16 cellular contexts compared by ENCODE assay signal in genomic region chr11:113991718-113992458, GRCh38. TPM values are rescaled to one million over a fixed set of nuclear protein-coding genes. Genes with fewer than 3 reads are reported as not detected.
A peak's percentile ranks its signal among the peaks of the same experiment; 100 is the strongest.
DNase-seq lines count a peak whose midpoint lies in the region; ATAC-seq and TF ChIP-seq lines count a peak whose summit lies in the region.
"Had no signal": no experiment of that assay in that cellular context is flagged by ENCODE, and none has a peak within 500 bp of the region (broad histone marks: within the 10 kb centered on the region; RNA-seq: fewer than 3 reads in every experiment).

No MANE protein-coding gene starts in this region.

- no peaks in the 10 kb centered on the region for H3K9me3 ChIP-seq in hepatocyte (ENCODE audit: low read depth)
- H3K9me3 ChIP-seq in Caco-2, result no peaks in the 10 kb centered on the region

- WGBS in hepatocyte (ENCODE audit: low lambda C conversion rate, missing lambda C conversion rate), result 73% methylated on average over 7 of the region's 7 CpGs

- peaks cover 24% of the 10 kb centered on the region for H3K27me3 Mint-ChIP-seq in Caco-2 (ENCODE audit: insufficient read depth, unreplicated experiment)
- peaks cover 24% of the 10 kb centered on the region for H3K27me3 Mint-ChIP-seq in activated naive CD4-positive, alpha-beta T cell treated with anti-CD3 and anti-CD28 coated beads for 36 hours (ENCODE audit: low read depth)

- H3K27ac Mint-ChIP-seq in Caco-2 (ENCODE audit: unreplicated experiment), result no peak overlapping the region
- H3K27ac Mint-ChIP-seq in activated naive CD4-positive, alpha-beta T cell treated with anti-CD3 and anti-CD28 coated beads for 36 hours, result no peak overlapping the region
- H3K27ac Mint-ChIP-seq: activated T-helper 17 cell treated with anti-CD3 and anti-CD28 coated beads, Interleukin-2, amount 50 U/mL, for 72 hours; naive thymus-derived CD8-positive, alpha-beta T cell; T-helper 1 cell treated with Interleukin-12 subunit alpha and Interleukin-12 subunit beta and Interleukin-4 antibody, amounts not matched to agents 30 μg/mL and 1 μg/mL, for 36 hours had no signal

- H4K20me1 ChIP-seq in hepatocyte (ENCODE audit: insufficient read depth, poor library complexity, severe bottlenecking), result no peaks in the 10 kb centered on the region

- no peaks in the 10 kb centered on the region for H3K36me3 ChIP-seq in hepatocyte (replicated peaks; ENCODE audit: insufficient read depth, low read depth)
- H3K36me3 ChIP-seq in Caco-2 (ENCODE audit: control insufficient read depth, insufficient read depth, low read length), result no peaks in the 10 kb centered on the region

- no TSS peak for BruUV-seq in Caco-2 (replicated peaks; lab: Mats Ljungman, UMichigan)

- H2AFZ ChIP-seq in hepatocyte, result no peak overlapping the region

- intact Hi-C loops in Caco-2 (cut with micrococcal nuclease; ENCODE audit: unreplicated experiment), result no loop called here
- intact Hi-C loops in activated naive CD4-positive, alpha-beta T cell treated with anti-CD3 and anti-CD28 coated beads for 36 hours (cut with micrococcal nuclease), result no loop called here

- DNase-seq in DMS153 treated with DMSO at 0.1 percent for 48 hours (lab: John Stamatoyannopoulos, UW; ENCODE audit: unreplicated experiment) (peak; percentile 87), NCI-H1105 (lab: John Stamatoyannopoulos, UW) (peak; percentile 86), NCI-H69 (lab: John Stamatoyannopoulos, UW) (peak; percentile 98), hepatocyte (ENCODE audit: low spot score) (peak; percentile 22), iPS-NIHi11 (ENCODE audit: low spot score) (no peak), Caco-2 (no peak)
- no peak for DNase-seq in activated naive CD4-positive, alpha-beta T cell treated with anti-CD3 and anti-CD28 coated beads for 36 hours
- DNase-seq: activated CD4-positive, alpha-beta T cell treated with anti-CD3 and anti-CD28 coated beads, Interleukin-2, amount 50 U/mL, for 4 hours had no signal

- no peaks in the 10 kb centered on the region for H3K4me1 Mint-ChIP-seq in Caco-2 (ENCODE audit: low read depth, unreplicated experiment)
- H3K4me1 Mint-ChIP-seq in activated naive CD4-positive, alpha-beta T cell treated with anti-CD3 and anti-CD28 coated beads for 36 hours (ENCODE audit: low read depth), result no peaks in the 10 kb centered on the region
- H3K4me1 Mint-ChIP-seq: activated T-helper 17 cell treated with anti-CD3 and anti-CD28 coated beads, Interleukin-2, amount 50 U/mL, for 72 hours had no signal

- no peaks in the 10 kb centered on the region for H3K79me2 ChIP-seq in hepatocyte

- POLR2A ChIA-PET in Caco-2 (lab: Charles Lee), result no interaction called here

- H3K9me3 Mint-ChIP-seq in Caco-2 (ENCODE audit: unreplicated experiment), result no peaks in the 10 kb centered on the region
- H3K9me3 Mint-ChIP-seq in activated naive CD4-positive, alpha-beta T cell treated with anti-CD3 and anti-CD28 coated beads for 36 hours, result no peaks in the 10 kb centered on the region
- H3K9me3 Mint-ChIP-seq: activated T-helper 17 cell treated with anti-CD3 and anti-CD28 coated beads, Interleukin-2, amount 50 U/mL, for 72 hours; naive thymus-derived CD8-positive, alpha-beta T cell; T-helper 1 cell treated with Interleukin-12 subunit alpha and Interleukin-12 subunit beta and Interleukin-4 antibody, amounts not matched to agents 30 μg/mL and 1 μg/mL, for 36 hours had no signal

- ATAC-seq in HG03108 (IDR thresholded peaks at IDR 0.05; ENCODE audit: unreplicated experiment), result no peak
- ATAC-seq: activated T-helper 17 cell treated with anti-CD3 and anti-CD28 coated beads, Interleukin-2, amount 50 U/mL, for 72 hours; naive thymus-derived CD8-positive, alpha-beta T cell had no signal

- no peaks in the 10 kb centered on the region for H3K4me1 ChIP-seq in hepatocyte (ENCODE audit: insufficient read depth)
- H3K4me1 ChIP-seq in Caco-2, result no peaks in the 10 kb centered on the region

- H3K4me2 ChIP-seq in hepatocyte, result no peak overlapping the region
- H3K4me2 ChIP-seq: KMS-11 had no signal

- TF ChIP-seq CTCF in hepatocyte (IDR thresholded peaks at IDR 0.05; ENCODE audit: poor library complexity) (no peak), Caco-2 (IDR thresholded peaks at IDR 0.05; ENCODE audit: insufficient read depth in 1 of 2, low read depth in 1 of 2, low read length in 1 of 2, severe bottlenecking in 1 of 2, unreplicated experiment in 1 of 2) (no peak)

- H3K9me2 ChIP-seq in hepatocyte (replicated peaks; ENCODE audit: insufficient read depth), result no peaks in the 10 kb centered on the region

- H3K27ac ChIP-seq in hepatocyte, result no peak overlapping the region
- H3K27ac ChIP-seq: C4-2B, KMS-11 had no signal

- H3K4me3 ChIP-seq in hepatocyte (no peak overlapping the region), Caco-2 (ENCODE audit: low read depth, low read length) (no peak overlapping the region)

- H3K27me3 ChIP-seq in hepatocyte (peaks cover 36% of the 10 kb centered on the region), Caco-2 (replicated peaks; ENCODE audit: control insufficient read depth, insufficient read depth, low read length) (no peaks in the 10 kb centered on the region; the same call in 1 of the 2 replicates)

- H3K4me3 Mint-ChIP-seq in Caco-2 (ENCODE audit: unreplicated experiment), result no peak overlapping the region
- no peak overlapping the region for H3K4me3 Mint-ChIP-seq in activated naive CD4-positive, alpha-beta T cell treated with anti-CD3 and anti-CD28 coated beads for 36 hours
- H3K4me3 Mint-ChIP-seq: activated T-helper 17 cell treated with anti-CD3 and anti-CD28 coated beads, Interleukin-2, amount 50 U/mL, for 72 hours; naive thymus-derived CD8-positive, alpha-beta T cell; T-helper 1 cell treated with Interleukin-12 subunit alpha and Interleukin-12 subunit beta and Interleukin-4 antibody, amounts not matched to agents 30 μg/mL and 1 μg/mL, for 36 hours had no signal

- no peaks in the 10 kb centered on the region for H3K36me3 Mint-ChIP-seq in Caco-2 (ENCODE audit: insufficient read depth, unreplicated experiment)
- no peaks in the 10 kb centered on the region for H3K36me3 Mint-ChIP-seq in activated naive CD4-positive, alpha-beta T cell treated with anti-CD3 and anti-CD28 coated beads for 36 hours (ENCODE audit: low read depth)
- H3K36me3 Mint-ChIP-seq: naive thymus-derived CD8-positive, alpha-beta T cell had no signal

- CTCF ChIA-PET in Caco-2 (lab: Charles Lee), result interaction anchor here (1.0 to 7.1 kb wide), 5 partner anchors 96 to 270 kb away, joined by 3 to 99 read pairs (median 8); no protein-coding TSS in a partner anchor
- CTCF ChIA-PET in activated naive CD4-positive, alpha-beta T cell treated with anti-CD3 and anti-CD28 coated beads for 36 hours (lab: Charles Lee), result interaction anchor here (0.6 to 9.6 kb wide), 3 partner anchors 94 to 269 kb away, joined by 3 to 125 read pairs (median 4); no protein-coding TSS in a partner anchor

RNA-seq across cellular contexts. Expression of gene HTR3A, which starts 17.0 kb away (rescaled TPM):
- not detected in 2 replicates for total RNA-seq in hepatocyte
- not detected in 2 replicates for polyA plus RNA-seq in hepatocyte
- total RNA-seq in Caco-2 (2022), result not detected in 2 replicates
- total RNA-seq in activated naive CD4-positive, alpha-beta T cell treated with anti-CD3 and anti-CD28 coated beads for 36 hours, result not detected
- total RNA-seq: activated T-helper 17 cell treated with anti-CD3 and anti-CD28 coated beads, Interleukin-2, amount 50 U/mL, for 72 hours; astrocyte; naive thymus-derived CD8-positive, alpha-beta T cell had no signal
- polyA plus RNA-seq: keratinocyte; naive thymus-derived CD8-positive, alpha-beta T cell had no signal

Comparison
In these comparisons a context has a peak if more than half of its experiments do, and no peak if none do; other contexts are left out.
1. DNase-seq: peak in DMS153 treated with DMSO at 0.1 percent for 48 hours (single experiment), NCI-H1105 (single experiment), NCI-H69 (single experiment) and hepatocyte (single experiment); none in iPS-NIHi11 (single experiment), Caco-2 (0 of 2) and activated naive CD4-positive, alpha-beta T cell treated with anti-CD3 and anti-CD28 coated beads for 36 hours (single experiment).